Comparison of ENCODE assay signal across 9 cellular contexts in genomic region chr15:64571857-64572291, GRCh38.
DNase-seq lines count a peak whose midpoint lies in the region; ATAC-seq and TF ChIP-seq lines count a peak whose summit lies in the region.
"Had no signal": no experiment of that assay in that cellular context is flagged by ENCODE, and none has a peak within 500 bp of the region (broad histone marks: within the 10 kb centered on the region; RNA-seq: fewer than 3 reads in every experiment).

No MANE protein-coding gene starts in this region.

- WGBS in aorta, 2 donors, result 86 to 89% methylated on average over 4 of the region's 4 CpGs

- TF ChIP-seq CTCF in VCaP (conservative IDR thresholded peaks at IDR 0.05), result no peak

- no peaks in the 10 kb centered on the region for H3K27me3 ChIP-seq in aorta (ENCODE audit: control insufficient read depth in 1 of 2, insufficient read depth in 2 of 2, low read length in 1 of 2)

- ATAC-seq in HG02885 (IDR thresholded peaks at IDR 0.05; ENCODE audit: poor library complexity, unreplicated experiment), result peak; percentile 56
- ATAC-seq in aorta (ENCODE audit: low FRiP score), result no peak
- ATAC-seq: T-helper 17 cell had no signal

- no peak overlapping the region for H3K4me3 ChIP-seq in aorta (ENCODE audit: low read length in 2 of 2)

- H3K27ac ChIP-seq in VCaP (peak overlapping the region; percentile 14; the same call in 1 of the 2 replicates), aorta (ENCODE audit: low read depth in 1 of 2, low read length in 2 of 2) (no peak overlapping the region)

- H3K9me3 ChIP-seq in aorta (ENCODE audit: control insufficient read depth, low read length), result no peaks in the 10 kb centered on the region

- no peaks in the 10 kb centered on the region for H3K36me3 ChIP-seq in aorta (ENCODE audit: control insufficient read depth in 1 of 2, insufficient read depth in 2 of 2, low read length in 1 of 2)

- DNase-seq in SIG-M5 treated with dmso at 0.1 percent for 504 hours (lab: John Stamatoyannopoulos, UW; ENCODE audit: unreplicated experiment) (peak; percentile 63), SIG-M5 (lab: John Stamatoyannopoulos, UW) (no peak), pons (ENCODE audit: low spot score) (peak; percentile 45), NCI-H446 treated with DMSO at 0.1 percent for 48 hours (lab: John Stamatoyannopoulos, UW) (no peak), NCI-H1048 (lab: John Stamatoyannopoulos, UW) (no peak), aorta (no peak)
- DNase-seq: T-helper 17 cell had no signal

- peaks cover 3 to 4% of the 10 kb centered on the region in 2 donors for H3K4me1 ChIP-seq in aorta (ENCODE audit: control insufficient read depth in 1 of 2, insufficient read depth in 2 of 2, low read length in 2 of 2)

- intact Hi-C loops in aorta (cut with DNase I), result no loop called here

Comparison
In these comparisons a context has a peak if more than half of its experiments do, and no peak if none do; other contexts are left out.
1. DNase-seq: peak in SIG-M5 treated with dmso at 0.1 percent for 504 hours (single experiment) and pons (single experiment); none in SIG-M5 (single experiment), NCI-H446 treated with DMSO at 0.1 percent for 48 hours (single experiment), NCI-H1048 (single experiment) and aorta (0 of 2).